11 cellular contexts compared by ENCODE assay signal in the genomic region with DNA sequence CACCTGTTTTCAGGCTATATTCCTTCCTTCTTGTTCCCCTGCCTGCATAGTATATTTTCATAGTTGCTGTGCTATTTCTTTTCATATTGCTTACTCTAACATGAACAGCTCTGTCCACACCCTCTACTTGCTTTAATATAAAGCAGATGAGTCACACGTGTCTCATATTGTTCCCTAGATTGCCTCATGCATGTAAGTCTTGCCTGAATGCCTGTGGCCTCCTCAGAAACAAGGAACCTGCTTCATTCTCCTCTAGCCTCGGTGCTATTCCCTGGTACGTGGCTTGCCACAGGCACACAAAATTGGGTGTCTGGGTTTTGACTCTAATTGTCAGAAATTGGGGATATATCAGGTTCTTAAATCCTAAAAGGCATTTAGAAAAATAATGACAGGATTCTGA. TPM values are rescaled to one million over a fixed set of nuclear protein-coding genes. Genes with fewer than 3 reads are reported as not detected.
A peak's percentile ranks its signal among the peaks of the same experiment; 100 is the strongest.
DNase-seq lines count a peak whose midpoint lies in the region; ATAC-seq and TF ChIP-seq lines count a peak whose summit lies in the region.
"Had no signal": no experiment of that assay in that cellular context is flagged by ENCODE, and none has a peak within 500 bp of the region (broad histone marks: within the 10 kb centered on the region; RNA-seq: fewer than 3 reads in every experiment).

No MANE protein-coding gene starts in this region.

- in situ Hi-C loops in ACHN (cut with HindIII; ENCODE audit: low pct_ligation_motif_present, low pct_unique_long_range_greater_than_20kb, low sequenced_read_pairs), result no loop called here
- in situ Hi-C loops in GM13977 (cut with MboI; ENCODE audit: low pct_unique_long_range_greater_than_20kb, low sequenced_read_pairs, unreplicated experiment), result no loop called here

- H3K9me3 ChIP-seq in T-helper 17 cell (ENCODE audit: control insufficient read depth, low read length, poor library complexity, severe bottlenecking), result no peaks in the 10 kb centered on the region

- peaks cover 2% of the 10 kb centered on the region for H3K36me3 Mint-ChIP-seq in T-helper 17 cell (ENCODE audit: low read depth)

- H3K4me3 Mint-ChIP-seq in T-helper 17 cell, result no peak overlapping the region

- DNase-seq in ACHN, result peak; percentile 90
- peak; percentile 62 for DNase-seq in HFF-Myc (ENCODE audit: extremely low read depth, low read depth)
- no peak for DNase-seq in T-helper 17 cell
- peak; percentile 4 for DNase-seq in glomerular endothelial cell (ENCODE audit: extremely low read depth, low read depth, low spot score)
- no peak for DNase-seq in NCI-H1092 (lab: John Stamatoyannopoulos, UW)
- no peak for DNase-seq in GM13977 (ENCODE audit: low spot score)
- DNase-seq in NCI-H526 (lab: John Stamatoyannopoulos, UW), result no peak
- no peak for DNase-seq in T1000 (lab: John Stamatoyannopoulos, UW)
- DNase-seq: DMS79 treated with DMSO at 0.1 percent for 48 hours, RPMI8226 had no signal

- H3K4me1 Mint-ChIP-seq in T-helper 17 cell, result peaks cover 2% of the 10 kb centered on the region

- no peak for ATAC-seq in T-helper 17 cell

- peak overlapping the region; percentile 65 for H3K27ac Mint-ChIP-seq in T-helper 17 cell
- H3K27ac Mint-ChIP-seq: activated T-helper 2 cell treated with anti-CD3 and anti-CD28 coated beads, Interferon-gamma antibody, Interleukin-2, Interleukin-4, amounts not matched to agents 10 μg/mL and 5 μg/mL and 100 μg/mL, durations not matched to agents 14 hours and 24 hours and 36 hours had no signal

- peaks cover 81% of the 10 kb centered on the region for H3K27me3 Mint-ChIP-seq in T-helper 17 cell

- H3K4me3 ChIP-seq in HFF-Myc (replicated peaks; ENCODE audit: low read depth, low read length), result no peak overlapping the region

- no peak for TF ChIP-seq CTCF in HFF-Myc (IDR thresholded peaks at IDR 0.05; ENCODE audit: low read depth, low read length, missing control alignments)
- TF ChIP-seq CTCF in GM13977 (IDR thresholded peaks at IDR 0.05; ENCODE audit: extremely low read depth, insufficient read depth, missing control alignments), result no peak

RNA-seq across cellular contexts. Expression of gene PKP1, which starts 16.5 kb away (rescaled TPM):
- total RNA-seq in T-helper 17 cell, result not detected
- total RNA-seq in glomerular endothelial cell, result 0.15 and 0.47 TPM in 2 replicates
- total RNA-seq: activated T-helper 2 cell treated with anti-CD3 and anti-CD28 coated beads, Interferon-gamma antibody, Interleukin-2, Interleukin-4, amounts not matched to agents 10 μg/mL and 5 μg/mL and 100 μg/mL, durations not matched to agents 14 hours and 24 hours and 36 hours had no signal

Comparison
In these comparisons a context has a peak if more than half of its experiments do, and no peak if none do; other contexts are left out.
1. DNase-seq: peak in ACHN (single experiment), HFF-Myc (single experiment) and glomerular endothelial cell (single experiment); none in T-helper 17 cell (0 of 3), NCI-H1092 (single experiment), GM13977 (single experiment), NCI-H526 (0 of 2) and T1000 (single experiment).